In genomic region chr14:100486025-100486828, GRCh38 we compare ENCODE assay signal across 9 cellular contexts.
DNase-seq lines count a peak whose midpoint lies in the region; ATAC-seq, FAIRE-seq and TF ChIP-seq lines count a peak whose summit lies in the region.
"Had no signal": no experiment of that assay in that cellular context is flagged by ENCODE, and none has a peak within 500 bp of the region (broad histone marks: within the 10 kb centered on the region; RNA-seq: fewer than 3 reads in every experiment).

No MANE protein-coding gene starts in this region.

- no peaks in the 10 kb centered on the region for H3K9me3 ChIP-seq in heart right ventricle
- H3K9me3 ChIP-seq: HAP-1 had no signal

- H3K36me3 ChIP-seq in BJ (ENCODE audit: control insufficient read depth, insufficient read depth, low read length) (0 out of 2 replicates have a peak, but pooled peaks cover 2% of the 10 kb centered on the region), heart right ventricle (peaks cover 0 to 14% (median 0%) of the 10 kb centered on the region in 9 donors)
- H3K36me3 ChIP-seq: HAP-1 had no signal

- POLR2A ChIA-PET in BJ (lab: Charles Lee) = no interaction called here

- FAIRE-seq in RCC 7860 (lab: Jason Lieb, UNC) = no peak

- intact Hi-C loops in heart right ventricle (cut with DNase I) = no loop called here

- H3K4me3 ChIP-seq in BJ (ENCODE audit: low read depth, low read length) = no peak overlapping the region
- no peak overlapping the region for H3K4me3 ChIP-seq in heart right ventricle
- H3K4me3 ChIP-seq: HAP-1 had no signal

- TF ChIP-seq CTCF in BJ (IDR thresholded peaks at IDR 0.05; ENCODE audit: insufficient read depth, low read depth, low read length) (no peak), heart right ventricle (IDR thresholded peaks at IDR 0.05) (no peak)

- H3K27me3 ChIP-seq in BJ (ENCODE audit: control insufficient read depth, insufficient read depth, low read length) (no peaks in the 10 kb centered on the region), heart right ventricle (no peaks in the 10 kb centered on the region)

- DNase-seq in BJ (ENCODE audit: low read depth) (peak; percentile 89), RCC 7860 (ENCODE audit: low spot score) (peak; percentile 4), heart right ventricle (peak; percentile 52 to 69)
- DNase-seq in stimulated activated CD4-positive, alpha-beta T cell treated with anti-CD3 and anti-CD28 coated beads, Interleukin-15, amount 100 ng/mL, for 24 hours = peak; percentile 71

- no peak overlapping the region for H3K27ac ChIP-seq in heart right ventricle

- peak overlapping the region; percentile 59 for H3K27ac Mint-ChIP-seq in activated T-helper 17 cell treated with anti-CD3 and anti-CD28 coated beads, Interleukin-2, amount 50 U/mL, for 72 hours

- H3K36me3 Mint-ChIP-seq in activated T-helper 17 cell treated with anti-CD3 and anti-CD28 coated beads, Interleukin-2, amount 50 U/mL, for 72 hours (ENCODE audit: low read depth) = peaks cover 24% of the 10 kb centered on the region

- ATAC-seq in GM19328 (IDR thresholded peaks at IDR 0.05; ENCODE audit: unreplicated experiment) (peak; percentile 49), HG03575 (IDR thresholded peaks at IDR 0.05; ENCODE audit: extremely low read depth, insufficient number of reproducible peaks, low FRiP score, unreplicated experiment) (peak; percentile 47), heart right ventricle (peak in 5 of 8 donors; percentile 61 to 75 (median 70)), esophagus mucosa (no peak)
- peak; percentile 79 for ATAC-seq in activated T-helper 17 cell treated with anti-CD3 and anti-CD28 coated beads, Interleukin-2, amount 50 U/mL, for 72 hours (replicated peaks)

- no peaks in the 10 kb centered on the region for H3K27me3 Mint-ChIP-seq in activated T-helper 17 cell treated with anti-CD3 and anti-CD28 coated beads, Interleukin-2, amount 50 U/mL, for 72 hours

- H3K4me3 Mint-ChIP-seq in activated T-helper 17 cell treated with anti-CD3 and anti-CD28 coated beads, Interleukin-2, amount 50 U/mL, for 72 hours = peak overlapping the region; percentile 53

- 52 to 57% methylated on average over 21 of the region's 21 CpGs for WGBS in heart right ventricle, 2 donors

- peaks cover 3% of the 10 kb centered on the region for H3K9me3 Mint-ChIP-seq in activated T-helper 17 cell treated with anti-CD3 and anti-CD28 coated beads, Interleukin-2, amount 50 U/mL, for 72 hours

- H3K4me1 Mint-ChIP-seq in activated T-helper 17 cell treated with anti-CD3 and anti-CD28 coated beads, Interleukin-2, amount 50 U/mL, for 72 hours = peaks cover 21% of the 10 kb centered on the region

- CTCF ChIA-PET in BJ (lab: Yijun Ruan, JAX) = interaction anchor here (1.1 to 1.4 kb wide), 2 partner anchors 10 to 46 kb away, joined by 3 read pairs; no protein-coding TSS in a partner anchor

- no peaks in the 10 kb centered on the region for H3K4me1 ChIP-seq in heart right ventricle
- H3K4me1 ChIP-seq: HAP-1 had no signal

Comparison
In these comparisons a context has a peak if more than half of its experiments do, and no peak if none do; other contexts are left out.
1. DNase-seq: peak in every context shown above with its lines; median percentile 89 in BJ; 71 in stimulated activated CD4-positive, alpha-beta T cell treated with anti-CD3 and anti-CD28 coated beads, Interleukin-15, amount 100 ng/mL, for 24 hours; 60 in heart right ventricle; 4 in RCC 7860.